In genomic region chr4:123510666-123511065, GRCh38 we compare ENCODE assay signal across 30 cellular contexts.
"Had no signal": no experiment of that assay in that cellular context is flagged by ENCODE, and none has a peak within 500 bp of the region (broad histone marks: within the 10 kb centered on the region; RNA-seq: fewer than 3 reads in every experiment).

No MANE protein-coding gene starts in this region.

- H3K9me3 ChIP-seq: ovary, psoas muscle, right lobe of liver, sigmoid colon, stomach, suprapubic skin, testis, tibial artery, transverse colon, upper lobe of left lung, vagina had no signal

- H3K9me3 Mint-ChIP-seq: natural killer cell treated with Interleukin-12 subunit alpha and Interleukin-12 subunit beta and Interleukin-15 and Interleukin-18, amount 100 ng/mL, for 72 hours; stimulated activated effector memory CD8-positive, alpha-beta T cell treated with anti-CD3 and anti-CD28 coated beads, Interleukin-12 subunit alpha, Interleukin-12 subunit beta, amount 100 ng/mL, for 72 hours had no signal

- H3K79me2 ChIP-seq: parathyroid adenoma had no signal

- H3K4me3 Mint-ChIP-seq: naive thymus-derived CD8-positive, alpha-beta T cell; natural killer cell treated with Interleukin-12 subunit alpha and Interleukin-12 subunit beta and Interleukin-15 and Interleukin-18, amount 100 ng/mL, for 72 hours; nephron progenitor cell; stimulated activated effector memory CD8-positive, alpha-beta T cell treated with anti-CD3 and anti-CD28 coated beads, Interleukin-12 subunit alpha, Interleukin-12 subunit beta, amount 100 ng/mL, for 72 hours; stimulated activated naive B cell treated with anti-CD40 and anti-IgM and Interleukin-4, amounts not matched to agents 10 μg/mL and 1 μg/mL and 100 μg/mL, for 72 hours; stimulated activated naive CD8-positive, alpha-beta T cell treated with anti-CD3 and anti-CD28 coated beads, Interleukin-15, Interleukin-2, amounts not matched to agents 100 ng/mL and 50 ng/mL, for 24 hours had no signal

- H3K36me3 ChIP-seq: ovary, right lobe of liver, sigmoid colon, stomach, suprapubic skin, tibial artery, transverse colon, upper lobe of left lung, vagina had no signal

- DNase-seq: naive B cell; naive thymus-derived CD8-positive, alpha-beta T cell; nephron progenitor cell; occipital lobe; ovary; posterior cingulate gyrus; psoas muscle; right cardiac atrium; right lobe of liver; sigmoid colon; small intestine; stimulated activated CD4-positive, alpha-beta T cell treated with anti-CD3 and anti-CD28 coated beads, Interleukin-15, amount 100 ng/mL, for 24 hours; stimulated activated CD4-positive, alpha-beta T cell treated with anti-CD3 and anti-CD28 coated beads, Interleukin-2, amount 100 ng/mL, for 24 hours; stimulated activated CD4-positive, alpha-beta T cell treated with anti-CD3 and anti-CD28 coated beads, Interleukin-2, amount 100 ng/mL, for 48 hours; stimulated activated CD4-positive, alpha-beta T cell treated with anti-CD3 and anti-CD28 coated beads, Interleukin-4, amount 100 ng/mL, for 24 hours; stimulated activated naive B cell treated with anti-CD40 and anti-IgM and Interleukin-4, amounts not matched to agents 10 μg/mL and 1 μg/mL and 100 μg/mL, for 72 hours; stimulated activated naive CD4-positive, alpha-beta T cell treated with Interleukin-2 at 50 U/mL for 16 hours; stomach; substantia nigra; testis; tibial artery; transverse colon; upper lobe of left lung had no signal

- H3K4me3 ChIP-seq: ovary, psoas muscle, right lobe of liver, sigmoid colon, stomach, suprapubic skin, testis, tibial artery, transverse colon, upper lobe of left lung, vagina had no signal

- H3K9ac ChIP-seq: parathyroid adenoma had no signal

- H3K27ac Mint-ChIP-seq: naive B cell; natural killer cell treated with Interleukin-12 subunit alpha and Interleukin-12 subunit beta and Interleukin-15 and Interleukin-18, amount 100 ng/mL, for 72 hours; nephron progenitor cell; progenitor cell of endocrine pancreas; stimulated activated effector memory CD8-positive, alpha-beta T cell treated with anti-CD3 and anti-CD28 coated beads, Interleukin-12 subunit alpha, Interleukin-12 subunit beta, amount 100 ng/mL, for 72 hours; stimulated activated naive B cell treated with anti-CD40 and anti-IgM and Interleukin-4, amounts not matched to agents 10 μg/mL and 1 μg/mL and 100 μg/mL, for 72 hours; stimulated activated naive CD8-positive, alpha-beta T cell treated with anti-CD3 and anti-CD28 coated beads, Interleukin-15, Interleukin-2, amounts not matched to agents 100 ng/mL and 50 ng/mL, for 24 hours had no signal

- H3K27me3 Mint-ChIP-seq: naive B cell; progenitor cell of endocrine pancreas; stimulated activated naive B cell treated with anti-CD40 and anti-IgM and Interleukin-4, amounts not matched to agents 10 μg/mL and 1 μg/mL and 100 μg/mL, for 72 hours had no signal

- H2AFZ ChIP-seq: parathyroid adenoma had no signal

- H3K27ac ChIP-seq: ovary, parathyroid adenoma, psoas muscle, right lobe of liver, sigmoid colon, stomach, suprapubic skin, testis, tibial artery, transverse colon, upper lobe of left lung, vagina had no signal

- ATAC-seq: naive thymus-derived CD8-positive, alpha-beta T cell; natural killer cell treated with Interleukin-12 subunit alpha and Interleukin-12 subunit beta and Interleukin-15 and Interleukin-18, amount 100 ng/mL, for 72 hours; psoas muscle; right cardiac atrium; right lobe of liver; stimulated activated effector memory CD8-positive, alpha-beta T cell treated with anti-CD3 and anti-CD28 coated beads, Interleukin-12 subunit alpha, Interleukin-12 subunit beta, amount 100 ng/mL, for 72 hours; stimulated activated naive B cell treated with anti-CD40 and anti-IgM and Interleukin-4, amounts not matched to agents 10 μg/mL and 1 μg/mL and 100 μg/mL, for 72 hours had no signal

- H3K4me1 ChIP-seq: parathyroid adenoma, psoas muscle, right lobe of liver, tibial artery had no signal

- H3K27me3 ChIP-seq: ovary, right lobe of liver, sigmoid colon, stomach, suprapubic skin, testis, tibial artery, transverse colon, upper lobe of left lung, vagina had no signal

- H3K36me3 Mint-ChIP-seq: naive B cell; naive thymus-derived CD8-positive, alpha-beta T cell; natural killer cell treated with Interleukin-12 subunit alpha and Interleukin-12 subunit beta and Interleukin-15 and Interleukin-18, amount 100 ng/mL, for 72 hours; stimulated activated effector memory CD8-positive, alpha-beta T cell treated with anti-CD3 and anti-CD28 coated beads, Interleukin-12 subunit alpha, Interleukin-12 subunit beta, amount 100 ng/mL, for 72 hours; stimulated activated naive B cell treated with anti-CD40 and anti-IgM and Interleukin-4, amounts not matched to agents 10 μg/mL and 1 μg/mL and 100 μg/mL, for 72 hours had no signal
